Comparison of ENCODE assay signal across 7 cellular contexts in genomic region chr22:38180841-38181452, GRCh38. TPM values are rescaled to one million over a fixed set of nuclear protein-coding genes. Genes with fewer than 3 reads are reported as not detected.
DNase-seq lines count a peak whose midpoint lies in the region; ATAC-seq, FAIRE-seq and TF ChIP-seq lines count a peak whose summit lies in the region.

No MANE protein-coding gene starts in this region.

- H3K4me3 ChIP-seq in LNCaP clone FGC (ENCODE audit: low read depth, low read length) (peak overlapping the region; percentile 73), hepatocyte (peak overlapping the region; percentile 30), skeletal muscle cell (ENCODE audit: low read depth, low read length) (peak overlapping the region; percentile 56)

- H3K27me3 Mint-ChIP-seq in activated naive CD8-positive, alpha-beta T cell treated with anti-CD3 and anti-CD28 coated beads, Interleukin-2, amount 10 ng/mL, durations not matched to agents 7 days and 5 days, result peaks cover 5% of the 10 kb centered on the region

- H2AFZ ChIP-seq in hepatocyte, result no peak overlapping the region

- H3K79me2 ChIP-seq in hepatocyte, result peaks cover 11% of the 10 kb centered on the region

- H3K36me3 ChIP-seq in hepatocyte (replicated peaks; ENCODE audit: insufficient read depth, low read depth), result no peaks in the 10 kb centered on the region

- DNase-seq in GM18507 (ENCODE audit: extremely low spot score, insufficient read length, low read depth) (no peak), LNCaP clone FGC (ENCODE audit: low read depth) (no peak), hepatocyte (ENCODE audit: low spot score) (peak; percentile 66), skeletal muscle cell (ENCODE audit: low read depth) (no peak), retina (no peak), NCI-H1436 (lab: John Stamatoyannopoulos, UW) (no peak)
- peak; percentile 57 for DNase-seq in activated naive CD8-positive, alpha-beta T cell treated with anti-CD3 and anti-CD28 coated beads, Interleukin-2, amount 10 ng/mL, durations not matched to agents 7 days and 5 days

- POLR2A ChIA-PET in activated naive CD8-positive, alpha-beta T cell treated with anti-CD3 and anti-CD28 coated beads, Interleukin-2, amount 10 ng/mL, durations not matched to agents 7 days and 5 days (lab: Charles Lee), result interaction anchor here (2.2 to 5.0 kb wide), 2 partner anchors 18 to 22 kb away, joined by 8 to 78 read pairs; partner anchors contain the start of gene MAFF

- peak; percentile 59 for FAIRE-seq in GM18507 (lab: Jason Lieb, UNC)

- no peaks in the 10 kb centered on the region for H3K27me3 ChIP-seq in hepatocyte

- peak overlapping the region; percentile 91 for H3K27ac Mint-ChIP-seq in activated naive CD8-positive, alpha-beta T cell treated with anti-CD3 and anti-CD28 coated beads, Interleukin-2, amount 10 ng/mL, durations not matched to agents 7 days and 5 days

- H4K20me1 ChIP-seq in hepatocyte (ENCODE audit: insufficient read depth, poor library complexity, severe bottlenecking), result no peaks in the 10 kb centered on the region

- TF ChIP-seq CTCF in LNCaP clone FGC (IDR thresholded peaks at IDR 0.05; ENCODE audit: control insufficient read depth, extremely low read depth, insufficient read depth) (no peak), hepatocyte (IDR thresholded peaks at IDR 0.05; ENCODE audit: poor library complexity) (no peak)

- H3K4me2 ChIP-seq in hepatocyte, result peak overlapping the region; percentile 81

- H3K9me3 ChIP-seq in hepatocyte (ENCODE audit: low read depth), result no peaks in the 10 kb centered on the region

- H3K4me3 Mint-ChIP-seq in activated naive CD8-positive, alpha-beta T cell treated with anti-CD3 and anti-CD28 coated beads, Interleukin-2, amount 10 ng/mL, durations not matched to agents 7 days and 5 days, result peak overlapping the region; percentile 95

- peaks cover 12% of the 10 kb centered on the region for H3K36me3 Mint-ChIP-seq in activated naive CD8-positive, alpha-beta T cell treated with anti-CD3 and anti-CD28 coated beads, Interleukin-2, amount 10 ng/mL, durations not matched to agents 7 days and 5 days

- ATAC-seq in activated naive CD8-positive, alpha-beta T cell treated with anti-CD3 and anti-CD28 coated beads, Interleukin-2, amount 10 ng/mL, durations not matched to agents 7 days and 5 days (ENCODE audit: low read depth), result peak; percentile 35

- H3K4me1 ChIP-seq in hepatocyte (ENCODE audit: insufficient read depth), result peaks cover 24% of the 10 kb centered on the region

- H3K27ac ChIP-seq in hepatocyte, result peak overlapping the region; percentile 97

- H3K4me1 Mint-ChIP-seq in activated naive CD8-positive, alpha-beta T cell treated with anti-CD3 and anti-CD28 coated beads, Interleukin-2, amount 10 ng/mL, durations not matched to agents 7 days and 5 days, result peaks cover 49% of the 10 kb centered on the region

- no peaks in the 10 kb centered on the region for H3K9me3 Mint-ChIP-seq in activated naive CD8-positive, alpha-beta T cell treated with anti-CD3 and anti-CD28 coated beads, Interleukin-2, amount 10 ng/mL, durations not matched to agents 7 days and 5 days

- 26% methylated on average over 13 of the region's 14 CpGs for WGBS in hepatocyte (ENCODE audit: low lambda C conversion rate, missing lambda C conversion rate)

- H3K9me2 ChIP-seq in hepatocyte (replicated peaks; ENCODE audit: insufficient read depth), result no peaks in the 10 kb centered on the region

RNA-seq across cellular contexts. Expression of gene PLA2G6, which starts 0.7 kb away (rescaled TPM):
- total RNA-seq in activated naive CD8-positive, alpha-beta T cell treated with anti-CD3 and anti-CD28 coated beads, Interleukin-2, amount 10 ng/mL, durations not matched to agents 7 days and 5 days, result 100 to 1,000 TPM in 1 of 2 experiments, 10 to 100 TPM in 1; 94.6 to 103 TPM
- 28.2 and 39.9 TPM in 2 replicates for total RNA-seq in hepatocyte
- polyA plus RNA-seq in hepatocyte, result 30.2 and 42.6 TPM in 2 replicates

RNA-seq across cellular contexts. Expression of gene MAFF, which starts 20.8 kb away (rescaled TPM):
- 10 to 100 TPM; 10.8 to 12.8 TPM for total RNA-seq in activated naive CD8-positive, alpha-beta T cell treated with anti-CD3 and anti-CD28 coated beads, Interleukin-2, amount 10 ng/mL, durations not matched to agents 7 days and 5 days
- 55.9 and 70.4 TPM in 2 replicates for total RNA-seq in hepatocyte
- polyA plus RNA-seq in hepatocyte, result 67.2 and 76.3 TPM in 2 replicates

Comparison
In these comparisons a context has a peak if more than half of its experiments do, and no peak if none do; other contexts are left out.
1. DNase-seq: peak in activated naive CD8-positive, alpha-beta T cell treated with anti-CD3 and anti-CD28 coated beads, Interleukin-2, amount 10 ng/mL, durations not matched to agents 7 days and 5 days (single experiment) and hepatocyte (single experiment); none in GM18507 (single experiment), LNCaP clone FGC (single experiment), skeletal muscle cell (single experiment), retina (single experiment) and NCI-H1436 (single experiment).
2. Peak in every context shown above with its lines, with median percentiles within 50 percentile points of each other: H3K4me3 ChIP-seq.